ENCODE assay signal across 8 cellular contexts in genomic region chr15:48190932-48191573, GRCh38.
DNase-seq lines count a peak whose midpoint lies in the region; ATAC-seq and TF ChIP-seq lines count a peak whose summit lies in the region.

No MANE protein-coding gene starts in this region.

- no peaks in the 10 kb centered on the region for H3K9me3 ChIP-seq in neuron (ENCODE audit: low read length)

- no peak overlapping the region for H2AFZ ChIP-seq in neuron (ENCODE audit: low read depth, low read length)

- H3K27me3 ChIP-seq in neuron (ENCODE audit: insufficient read depth, low read length): peaks cover 4% of the 10 kb centered on the region

- H3K4me1 ChIP-seq in neuron (ENCODE audit: insufficient read depth, low read length): peaks cover 10% of the 10 kb centered on the region

- H3K4me3 ChIP-seq in LNCaP clone FGC (ENCODE audit: low read depth, low read length) (no peak overlapping the region), foreskin fibroblast (ENCODE audit: low read depth in 1 of 2, low read length in 2 of 2) (no peak overlapping the region), neuron (ENCODE audit: low read length) (peak overlapping the region; percentile 34)

- no peaks in the 10 kb centered on the region for H3K36me3 ChIP-seq in neuron (ENCODE audit: insufficient read depth, low read length)

- no peak for TF ChIP-seq CTCF in LNCaP clone FGC (IDR thresholded peaks at IDR 0.05; ENCODE audit: control insufficient read depth, extremely low read depth, insufficient read depth)
- no peak for TF ChIP-seq CTCF in foreskin fibroblast (IDR thresholded peaks at IDR 0.05; ENCODE audit: low read depth, low read length)

- DNase-seq in EL (peak; percentile 56), LNCaP clone FGC (ENCODE audit: low read depth) (peak; percentile 50), foreskin fibroblast (peak; percentile 46 to 86), SHP77 treated with DMSO at 0.1 percent for 48 hours (lab: John Stamatoyannopoulos, UW) (no peak)
- peak; percentile 20 for DNase-seq in activated T-cell treated with anti-CD3 and anti-CD28 coated beads, Interleukin-2, amount 50 U/mL, for 1 hour

- ATAC-seq in HG03342 (IDR thresholded peaks at IDR 0.05; ENCODE audit: unreplicated experiment) (no peak), HG03439 (IDR thresholded peaks at IDR 0.05; ENCODE audit: unreplicated experiment) (no peak)
